ENCODE assay signal across 8 cellular contexts in the genomic region with DNA sequence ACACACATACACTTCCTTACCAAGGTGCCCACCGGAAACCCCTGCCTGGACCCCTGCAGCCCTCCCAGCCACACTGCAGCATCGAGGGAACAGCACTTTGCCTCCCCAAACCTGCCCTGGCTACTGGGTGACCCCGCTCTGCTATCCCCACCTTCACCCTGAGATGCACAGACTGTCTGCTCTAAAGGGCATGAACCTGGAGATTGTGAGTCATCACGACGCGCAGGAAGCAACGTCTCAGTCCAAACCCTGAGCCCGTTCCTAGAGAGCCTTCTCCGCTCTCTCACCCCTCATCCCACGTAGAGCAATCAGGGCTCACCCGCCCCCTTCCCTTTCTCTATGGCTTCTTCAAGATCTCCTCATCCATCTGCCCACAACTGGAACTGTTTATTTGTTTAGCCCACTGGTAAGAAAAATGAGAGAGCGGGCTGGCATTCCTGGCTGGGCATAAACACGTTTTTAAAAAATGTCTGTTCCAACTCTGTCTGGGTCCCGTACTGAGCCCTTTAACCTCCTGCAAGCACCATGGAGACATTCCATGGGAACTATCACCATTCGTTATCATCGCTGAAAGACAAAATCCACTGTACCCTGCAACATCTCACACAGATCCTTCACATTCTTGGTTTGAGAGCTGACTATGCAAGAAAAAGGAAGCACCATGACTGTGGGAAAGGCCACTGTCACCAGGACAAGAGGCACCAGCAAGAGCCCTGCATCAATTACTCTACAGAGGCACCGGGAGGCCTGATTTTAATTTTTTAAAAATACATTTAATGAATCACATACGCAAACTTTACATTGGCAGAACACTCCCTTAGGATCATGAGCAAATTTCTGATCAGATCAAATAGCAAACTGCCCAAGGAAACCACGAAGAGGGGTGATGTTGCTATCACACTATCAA. TPM values are rescaled to one million over a fixed set of nuclear protein-coding genes. Genes with fewer than 3 reads are reported as not detected.
A peak's percentile ranks its signal among the peaks of the same experiment; 100 is the strongest.
DNase-seq lines count a peak whose midpoint lies in the region; ATAC-seq and TF ChIP-seq lines count a peak whose summit lies in the region.

No MANE protein-coding gene starts in this region.

- 65 to 78% (median 66%) methylated on average over 19 of the region's 19 CpGs for WGBS in psoas muscle, 3 donors

- H3K36me3 ChIP-seq in RWPE2 (ENCODE audit: low read depth) (no peaks in the 10 kb centered on the region), psoas muscle (ENCODE audit: insufficient read depth in 1 of 2, low read depth in 1 of 2) (no peaks in the 10 kb centered on the region)

- H3K4me1 ChIP-seq in RWPE2 (ENCODE audit: insufficient read depth, poor library complexity, severe bottlenecking) (peaks cover 34% of the 10 kb centered on the region), psoas muscle (peaks cover 86% of the 10 kb centered on the region)

- DNase-seq in ELF-1 (ENCODE audit: low read depth, low spot score) = peak; percentile 43
- no peak for DNase-seq in RWPE2 (ENCODE audit: low spot score)
- peak; percentile 35 to 47 for DNase-seq in foreskin fibroblast
- DNase-seq in psoas muscle = no peak
- DNase-seq in SK-N-DZ (ENCODE audit: low spot score) = no peak
- no peak for DNase-seq in NCI-H2081 treated with DMSO at 0.1 percent for 48 hours (lab: John Stamatoyannopoulos, UW)

- H3K4me3 ChIP-seq in RWPE2 (ENCODE audit: severe bottlenecking) (no peak overlapping the region), foreskin fibroblast (ENCODE audit: low read depth in 1 of 2, low read length in 2 of 2) (no peak overlapping the region), psoas muscle (peak overlapping the region; percentile 20)

- peak; percentile 76 for ATAC-seq in RWPE2 (ENCODE audit: low read depth)
- ATAC-seq in psoas muscle = peak; percentile 45 to 62 (median 52)
- ATAC-seq in HG02759 (IDR thresholded peaks at IDR 0.05; ENCODE audit: unreplicated experiment) = no peak
- no peak for ATAC-seq in GM21381 (IDR thresholded peaks at IDR 0.05; ENCODE audit: unreplicated experiment)

- H3K9me3 ChIP-seq in RWPE2 (ENCODE audit: severe bottlenecking) = no peaks in the 10 kb centered on the region
- no peaks in the 10 kb centered on the region for H3K9me3 ChIP-seq in psoas muscle

- no peak for TF ChIP-seq CTCF in RWPE2 (IDR thresholded peaks at IDR 0.05; ENCODE audit: poor library complexity, severe bottlenecking)
- TF ChIP-seq CTCF in foreskin fibroblast (IDR thresholded peaks at IDR 0.05; ENCODE audit: low read depth, low read length) = no peak
- TF ChIP-seq CTCF in psoas muscle (IDR thresholded peaks at IDR 0.05) = no peak

- intact Hi-C loops in psoas muscle (cut with DNase I) = no loop called here

- H3K27ac ChIP-seq in RWPE2 (ENCODE audit: poor library complexity, severe bottlenecking) (peak overlapping the region; percentile 58), psoas muscle (peak overlapping the region; percentile 78)

- H3K27me3 ChIP-seq in RWPE2 (ENCODE audit: insufficient read depth, poor library complexity, severe bottlenecking) (no peaks in the 10 kb centered on the region), psoas muscle (ENCODE audit: insufficient read depth in 3 of 3, low read length in 2 of 3) (no peaks in the 10 kb centered on the region)

RNA-seq across cellular contexts. Expression of gene ZFHX3, which starts 28.2 kb away (rescaled TPM):
- 10 to 100 TPM; 10.6 to 36.9 (median 26.2) TPM for total RNA-seq in psoas muscle
- polyA plus RNA-seq in psoas muscle = 10 to 100 TPM in 1 of 3 donors, 1 to 10 TPM in 2; 3.3 to 11.5 (median 5.2) TPM
- 4.9 and 5.5 TPM in 2 replicates for polyA plus RNA-seq in SK-N-DZ (2014; cell fraction: cytosol; rRNA removed)
- 3.0 and 7.3 TPM in 2 replicates for polyA plus RNA-seq in SK-N-DZ (2014; cell fraction: nucleus; rRNA removed)

Comparison
In these comparisons a context has a peak if more than half of its experiments do, and no peak if none do; other contexts are left out.
1. DNase-seq: peak in ELF-1 (single experiment) and foreskin fibroblast (2 of 2); none in RWPE2 (single experiment), psoas muscle (0 of 2), SK-N-DZ (single experiment) and NCI-H2081 treated with DMSO at 0.1 percent for 48 hours (single experiment).
2. ATAC-seq: peak in RWPE2 (single experiment) and psoas muscle (4 of 4); none in HG02759 (single experiment) and GM21381 (single experiment).